Comparison of ENCODE assay signal across 14 cellular contexts in genomic region chr14:51121096-51121495, GRCh38. TPM values are rescaled to one million over a fixed set of nuclear protein-coding genes. Genes with fewer than 3 reads are reported as not detected.
A peak's percentile ranks its signal among the peaks of the same experiment; 100 is the strongest.
DNase-seq lines count a peak whose midpoint lies in the region; ATAC-seq and TF ChIP-seq lines count a peak whose summit lies in the region.
"Had no signal": no experiment of that assay in that cellular context is flagged by ENCODE, and none has a peak within 500 bp of the region (broad histone marks: within the 10 kb centered on the region; RNA-seq: fewer than 3 reads in every experiment).

No MANE protein-coding gene starts in this region.

- H3K4me1 ChIP-seq in HUES64 (ENCODE audit: insufficient read depth, low read length), result peaks cover 35% of the 10 kb centered on the region
- H3K4me1 ChIP-seq in GM23248 (ENCODE audit: insufficient read depth), result no peaks in the 10 kb centered on the region
- H3K4me1 ChIP-seq: BE2C had no signal

- H3K9ac ChIP-seq in HUES64 (ENCODE audit: low read depth, low read length) (no peak overlapping the region), GM23248 (no peak overlapping the region)

- H3F3A ChIP-seq in GM23248 (ENCODE audit: insufficient read depth), result no peaks in the 10 kb centered on the region

- H3K9me2 ChIP-seq in GM23248 (ENCODE audit: insufficient read depth), result no peaks in the 10 kb centered on the region

- H3K4me2 ChIP-seq in GM23248 (ENCODE audit: unreplicated experiment), result no peak overlapping the region

- DNase-seq in RPMI7951 (ENCODE audit: low read depth) (peak; percentile 17), fibroblast of mammary gland (ENCODE audit: low read depth) (peak; percentile 3), pulmonary artery endothelial cell (ENCODE audit: low read depth, low spot score) (peak; percentile 56), GM23248 (no peak), NCI-H774 (lab: John Stamatoyannopoulos, UW) (no peak)
- DNase-seq: BE2C; CD8-positive, alpha-beta memory T cell; DMS 273 treated with DMSO at 0.1 percent for 48 hours; NCI-H2029; NCI-H2171 treated with DMSO at 0.1 percent for 48 hours; RPMI8226 had no signal

- no peak for TF ChIP-seq CTCF in fibroblast of mammary gland (conservative IDR thresholded peaks at IDR 0.05; ENCODE audit: control insufficient read depth, insufficient read depth, low read depth, low read length)

- ATAC-seq in HG02642 (IDR thresholded peaks at IDR 0.05; ENCODE audit: poor library complexity, unreplicated experiment), result no peak
- ATAC-seq: HCT116 had no signal

- H3K9me3 ChIP-seq in HUES64 (ENCODE audit: insufficient read depth, low read depth, low read length), result no peaks in the 10 kb centered on the region
- H3K9me3 ChIP-seq in GM23248 (ENCODE audit: low read depth), result no peaks in the 10 kb centered on the region
- H3K9me3 ChIP-seq: BE2C had no signal

- H3K4me3 ChIP-seq in HUES64 (ENCODE audit: low read length) (no peak overlapping the region), fibroblast of mammary gland (ENCODE audit: control insufficient read depth, low read depth, low read length) (no peak overlapping the region), GM23248 (no peak overlapping the region)

- H3K27ac ChIP-seq in HUES64 (ENCODE audit: low read depth, low read length) (peak overlapping the region; percentile 14; the same call in 1 of the 2 replicates), GM23248 (no peak overlapping the region)

- no peaks in the 10 kb centered on the region for H4K20me1 ChIP-seq in GM23248 (ENCODE audit: insufficient read depth)

- H2AFZ ChIP-seq in GM23248, result no peak overlapping the region

- H3K36me3 ChIP-seq in HUES64 (ENCODE audit: insufficient read depth, low read length) (no peaks in the 10 kb centered on the region), GM23248 (ENCODE audit: low read depth) (no peaks in the 10 kb centered on the region)
- H3K36me3 ChIP-seq: BE2C had no signal

- no peaks in the 10 kb centered on the region for H3K79me2 ChIP-seq in GM23248 (ENCODE audit: insufficient read depth)

- in situ Hi-C loops in GM23248 (cut with MboI), result no loop called here

- H3K27me3 ChIP-seq in HUES64 (ENCODE audit: insufficient read depth, low read length) (no peaks in the 10 kb centered on the region), GM23248 (replicated peaks; ENCODE audit: insufficient read depth) (peaks cover 44% of the 10 kb centered on the region)
- H3K27me3 ChIP-seq: BE2C had no signal

- WGBS in HUES64, result 75% methylated on average over 3 of the region's 3 CpGs
- 36 to 38% methylated on average over 3 of the region's 3 CpGs for WGBS in GM23248 (ENCODE audit: low coverage in 1 of 2, low lambda C conversion rate in 2 of 2, missing lambda C conversion rate in 2 of 2), 2 experiments

RNA-seq across cellular contexts. Expression of gene TRIM9, which starts 26.2 kb away (rescaled TPM):
- 1.9 TPM for polyA plus RNA-seq in HUES64 (2013, experiment 1 of 2)
- polyA plus RNA-seq in HUES64 (2013, experiment 2 of 2), result 2.2 TPM
- total RNA-seq in RPMI7951 (2014; rRNA removed; shearing (Covaris generic)), result 4.0 and 4.2 TPM in 2 replicates
- 0.04 and 0.07 TPM in 2 replicates for total RNA-seq in pulmonary artery endothelial cell
- total RNA-seq in GM23248 (2014; rRNA removed; shearing (Covaris generic)), result 0.32 TPM in 1 of 2 replicates, not detected in the other
- polyA plus RNA-seq in GM23248 (2016; fragmentation: Nextera tagmentation; extraction: Ambion mirVana), result 0.25 TPM in 1 of 2 replicates, not detected in the other

Comparison
In these comparisons a context has a peak if more than half of its experiments do, and no peak if none do; other contexts are left out.
1. DNase-seq: peak in RPMI7951 (single experiment), fibroblast of mammary gland (single experiment) and pulmonary artery endothelial cell (single experiment); none in GM23248 (single experiment) and NCI-H774 (single experiment).